Comparison of ENCODE assay signal across 8 cellular contexts in genomic region chr17:80877095-80877828, GRCh38.
DNase-seq lines count a peak whose midpoint lies in the region; ATAC-seq and TF ChIP-seq lines count a peak whose summit lies in the region.

No MANE protein-coding gene starts in this region.

- no peak overlapping the region for H3K4ac ChIP-seq in IMR-90 (ENCODE audit: low read depth, low read length)

- H3K9ac ChIP-seq in IMR-90 (ENCODE audit: low read depth, low read length) (no peak overlapping the region), Karpas-422 (ENCODE audit: low read length) (no peak overlapping the region)

- no peak overlapping the region for H2BK120ac ChIP-seq in IMR-90 (ENCODE audit: low read depth, low read length)

- H4K20me1 ChIP-seq in IMR-90 (ENCODE audit: insufficient read depth, low read length) (no peaks in the 10 kb centered on the region), Karpas-422 (ENCODE audit: insufficient read depth, low read depth, low read length) (no peaks in the 10 kb centered on the region)

- intact Hi-C loops in IMR-90 (cut with micrococcal nuclease) = no loop called here

- peak overlapping the region; percentile 96 to 99 for H3K27ac Mint-ChIP-seq in activated naive CD4-positive, alpha-beta T cell treated with anti-CD3 and anti-CD28 coated beads, Interleukin-2, amount 50 U/mL, for 72 hours

- TF ChIP-seq EP300 in upper lobe of left lung (IDR thresholded peaks at IDR 0.05) = no peak

- H3K79me1 ChIP-seq in IMR-90 (ENCODE audit: low read depth in 1 of 2, low read length in 2 of 2) = peaks cover 0 to 8% of the 10 kb centered on the region in 2 experiments; a peak in 1 of 4 replicates

- no peak overlapping the region for H3K14ac ChIP-seq in IMR-90 (replicated peaks; ENCODE audit: low read depth, low read length)

- BruUV-seq in IMR-90 (replicated peaks; lab: Mats Ljungman, UMichigan) = no TSS peak

- DNase-seq in IMR-90 = no peak
- peak; percentile 70 to 87 for DNase-seq in activated naive CD4-positive, alpha-beta T cell treated with anti-CD3 and anti-CD28 coated beads, Interleukin-2, amount 50 U/mL, for 72 hours (ENCODE audit: low spot score in 2 of 2)
- DNase-seq in stimulated activated CD8-positive, alpha-beta memory T cell treated with anti-CD3 and anti-CD28 coated beads, Interleukin-7, amount 100 ng/mL, for 24 hours (ENCODE audit: low read depth) = peak; percentile 48
- DNase-seq in HK-2 (ENCODE audit: unreplicated experiment) = no peak
- no peak for DNase-seq in Karpas-422
- no peak for DNase-seq in upper lobe of left lung

- no peak overlapping the region for H2BK15ac ChIP-seq in IMR-90 (ENCODE audit: low read depth, low read length)

- H4K91ac ChIP-seq in IMR-90 (ENCODE audit: insufficient read depth, low read depth, low read length) = no peak overlapping the region

- H3K27ac ChIP-seq in IMR-90 (ENCODE audit: insufficient read depth, low read length) = no peak overlapping the region
- no peak overlapping the region for H3K27ac ChIP-seq in Karpas-422 (ENCODE audit: low read length)
- no peak overlapping the region for H3K27ac ChIP-seq in upper lobe of left lung

- H3K4me1 ChIP-seq in IMR-90 (ENCODE audit: control insufficient read depth, insufficient read depth, low read length) = peaks cover 6% of the 10 kb centered on the region
- H3K4me1 ChIP-seq in Karpas-422 (ENCODE audit: low read length) = no peaks in the 10 kb centered on the region
- H3K4me1 ChIP-seq in upper lobe of left lung = peaks cover 1 to 6% (median 4%) of the 10 kb centered on the region in 4 donors

- in situ Hi-C loops in IMR-90 (cut with MboI; ENCODE audit: low sequenced_read_pairs) = loop anchor here (10.0 kb wide), 1 partner anchor 452 kb away; no protein-coding TSS in a partner anchor

- dilution Hi-C loops in IMR-90 (cut with HindIII; ENCODE audit: low sequenced_read_pairs, unreplicated experiment) = no loop called here

- no peak overlapping the region for H3K18ac ChIP-seq in IMR-90 (ENCODE audit: low read depth, low read length)

- H3K36me3 ChIP-seq in IMR-90 (ENCODE audit: control insufficient read depth, insufficient read depth, low read length) = peaks cover 22% of the 10 kb centered on the region
- H3K36me3 ChIP-seq in Karpas-422 (ENCODE audit: insufficient read depth, low read length) = no peaks in the 10 kb centered on the region; the same call in 1 of the 2 replicates
- H3K36me3 ChIP-seq in upper lobe of left lung = peaks cover 0 to 31% (median 15%) of the 10 kb centered on the region in 4 donors

- WGBS in IMR-90 (ENCODE audit: extremely low coverage in 2 of 2, insufficient read length in 1 of 2), 2 experiments = no CpG with 5 or more reads among the region's 23 CpGs
- 79 to 84% methylated on average over 18 to 23 of the region's 23 CpGs for WGBS in upper lobe of left lung, 2 donors

- H3K9me2 ChIP-seq in Karpas-422 (replicated peaks; ENCODE audit: insufficient read depth, low read length) = no peaks in the 10 kb centered on the region

- peaks cover 0 to 9% of the 10 kb centered on the region in 2 donors for H3K9me3 Mint-ChIP-seq in activated naive CD4-positive, alpha-beta T cell treated with anti-CD3 and anti-CD28 coated beads, Interleukin-2, amount 50 U/mL, for 72 hours

- no peak overlapping the region for H4K5ac ChIP-seq in IMR-90 (ENCODE audit: low read depth, low read length)

- POLR2A ChIA-PET in IMR-90 (lab: Charles Lee; ENCODE audit: unreplicated experiment) = no interaction called here

- H2BK5ac ChIP-seq in IMR-90 (ENCODE audit: low read depth, low read length, poor library complexity, severe bottlenecking) = no peak overlapping the region

- ATAC-seq in GM21515 (IDR thresholded peaks at IDR 0.05; ENCODE audit: unreplicated experiment) = peak; percentile 72
- ATAC-seq in IMR-90 (ENCODE audit: low read depth) = no peak
- ATAC-seq in activated naive CD4-positive, alpha-beta T cell treated with anti-CD3 and anti-CD28 coated beads, Interleukin-2, amount 50 U/mL, for 72 hours = peak; percentile 89 to 96
- no peak for ATAC-seq in upper lobe of left lung (ENCODE audit: low FRiP score in 2 of 2)

- H3K4me3 ChIP-seq in GM08714 (ENCODE audit: low read length) (peak overlapping the region; percentile 31; the same call in 1 of the 2 replicates), IMR-90 (ENCODE audit: insufficient read depth, low read depth, low read length) (no peak overlapping the region), Karpas-422 (ENCODE audit: low read length) (no peak overlapping the region), upper lobe of left lung (no peak overlapping the region)

- H2BK20ac ChIP-seq in IMR-90 (ENCODE audit: low read depth, low read length) = no peak overlapping the region

- no peak overlapping the region for H3K23ac ChIP-seq in IMR-90 (ENCODE audit: low read depth, low read length)

- H2AK5ac ChIP-seq in IMR-90 (ENCODE audit: low read depth, low read length) = no peak overlapping the region

- no peak overlapping the region for H4K8ac ChIP-seq in IMR-90 (ENCODE audit: low read depth in 2 of 2, low read length in 2 of 2)

- H3K4me2 ChIP-seq in IMR-90 (ENCODE audit: low read depth, low read length) = no peak overlapping the region
- no peak overlapping the region for H3K4me2 ChIP-seq in Karpas-422 (ENCODE audit: low read depth, low read length, poor library complexity, severe bottlenecking)

- no peak for TF ChIP-seq RAD21 in IMR-90 (IDR thresholded peaks at IDR 0.05; ENCODE audit: low read length)

- H3K56ac ChIP-seq in IMR-90 (ENCODE audit: extremely low read depth, insufficient read depth, low read length) = no peak overlapping the region

- H3K27me3 ChIP-seq in IMR-90 (ENCODE audit: control insufficient read depth, insufficient read depth, low read length) (no peaks in the 10 kb centered on the region), Karpas-422 (ENCODE audit: low read length) (no peaks in the 10 kb centered on the region), upper lobe of left lung (no peaks in the 10 kb centered on the region)

- TF ChIP-seq POLR2A in IMR-90 (IDR thresholded peaks at IDR 0.05; ENCODE audit: low read depth, low read length) (no peak), upper lobe of left lung (IDR thresholded peaks at IDR 0.05) (no peak)

- H3K9me3 ChIP-seq in IMR-90 (ENCODE audit: control insufficient read depth, insufficient read depth, low read length) (no peaks in the 10 kb centered on the region), Karpas-422 (ENCODE audit: low read length) (no peaks in the 10 kb centered on the region), upper lobe of left lung (no peaks in the 10 kb centered on the region)

- peaks cover 16% of the 10 kb centered on the region for H3K9me1 ChIP-seq in IMR-90 (ENCODE audit: insufficient read depth, low read length)

- peak overlapping the region; percentile 9 for H2AK9ac ChIP-seq in IMR-90 (replicated peaks; ENCODE audit: low read depth, low read length, poor library complexity)

- CTCF ChIA-PET in IMR-90 (lab: Yijun Ruan, JAX) = no interaction called here

- TF ChIP-seq CTCF in IMR-90 (conservative IDR thresholded peaks at IDR 0.05; ENCODE audit: low read depth, low read length) (no peak), upper lobe of left lung (IDR thresholded peaks at IDR 0.05) (no peak)

- peaks cover 47 to 61% of the 10 kb centered on the region in 2 donors for H3K36me3 Mint-ChIP-seq in activated naive CD4-positive, alpha-beta T cell treated with anti-CD3 and anti-CD28 coated beads, Interleukin-2, amount 50 U/mL, for 72 hours

- no peak overlapping the region for H2AFZ ChIP-seq in IMR-90 (replicated peaks; ENCODE audit: low read length, poor library complexity)
- H2AFZ ChIP-seq in Karpas-422 (ENCODE audit: low read length) = no peak overlapping the region

- H3K79me2 ChIP-seq in Karpas-422 (ENCODE audit: low read length) = no peaks in the 10 kb centered on the region

TF ChIP-seq in IMR-90, 13 proteins besides CTCF, POLR2A, EP300 and RAD21:
- TF ChIP-seq MAFK (IDR thresholded peaks at IDR 0.05; ENCODE audit: low read depth, low read length) = no peak
- no peak for TF ChIP-seq RCOR1 (IDR thresholded peaks at IDR 0.05; ENCODE audit: insufficient replicate concordance, low read length)
- no peak for TF ChIP-seq BHLHE40 (IDR thresholded peaks at IDR 0.05; ENCODE audit: low read depth, low read length)
- no peak for TF ChIP-seq RFX5 (IDR thresholded peaks at IDR 0.05; ENCODE audit: low read depth, low read length)
- TF ChIP-seq ELK1 (IDR thresholded peaks at IDR 0.05; ENCODE audit: borderline replicate concordance, low read depth, low read length) = no peak
- no peak for TF ChIP-seq MXI1 (IDR thresholded peaks at IDR 0.05; ENCODE audit: borderline replicate concordance, low read depth, low read length)
- TF ChIP-seq NFE2L2 (IDR thresholded peaks at IDR 0.05; ENCODE audit: low read depth, low read length) = no peak
- no peak for TF ChIP-seq SMC3 (IDR thresholded peaks at IDR 0.05; ENCODE audit: low read depth, low read length)
- TF ChIP-seq MAZ (IDR thresholded peaks at IDR 0.05; ENCODE audit: borderline replicate concordance, low read depth, low read length) = no peak
- TF ChIP-seq USF2 (IDR thresholded peaks at IDR 0.05; ENCODE audit: low read depth, low read length) = no peak
- TF ChIP-seq CEBPB (IDR thresholded peaks at IDR 0.05; ENCODE audit: low read depth, low read length) = no peak
- no peak for TF ChIP-seq CHD1 (IDR thresholded peaks at IDR 0.05; ENCODE audit: low read depth, low read length)
- TF ChIP-seq FOS (IDR thresholded peaks at IDR 0.05; ENCODE audit: low read depth, low read length) = no peak

Comparison
In these comparisons a context has a peak if more than half of its experiments do, and no peak if none do; other contexts are left out.
1. ATAC-seq: peak in GM21515 (single experiment) and activated naive CD4-positive, alpha-beta T cell treated with anti-CD3 and anti-CD28 coated beads, Interleukin-2, amount 50 U/mL, for 72 hours (2 of 2); none in IMR-90 (single experiment) and upper lobe of left lung (0 of 2).
2. DNase-seq: peak in activated naive CD4-positive, alpha-beta T cell treated with anti-CD3 and anti-CD28 coated beads, Interleukin-2, amount 50 U/mL, for 72 hours (2 of 2) and stimulated activated CD8-positive, alpha-beta memory T cell treated with anti-CD3 and anti-CD28 coated beads, Interleukin-7, amount 100 ng/mL, for 24 hours (single experiment); none in IMR-90 (single experiment), HK-2 (single experiment), Karpas-422 (single experiment) and upper lobe of left lung (0 of 2).